In the genomic region with DNA sequence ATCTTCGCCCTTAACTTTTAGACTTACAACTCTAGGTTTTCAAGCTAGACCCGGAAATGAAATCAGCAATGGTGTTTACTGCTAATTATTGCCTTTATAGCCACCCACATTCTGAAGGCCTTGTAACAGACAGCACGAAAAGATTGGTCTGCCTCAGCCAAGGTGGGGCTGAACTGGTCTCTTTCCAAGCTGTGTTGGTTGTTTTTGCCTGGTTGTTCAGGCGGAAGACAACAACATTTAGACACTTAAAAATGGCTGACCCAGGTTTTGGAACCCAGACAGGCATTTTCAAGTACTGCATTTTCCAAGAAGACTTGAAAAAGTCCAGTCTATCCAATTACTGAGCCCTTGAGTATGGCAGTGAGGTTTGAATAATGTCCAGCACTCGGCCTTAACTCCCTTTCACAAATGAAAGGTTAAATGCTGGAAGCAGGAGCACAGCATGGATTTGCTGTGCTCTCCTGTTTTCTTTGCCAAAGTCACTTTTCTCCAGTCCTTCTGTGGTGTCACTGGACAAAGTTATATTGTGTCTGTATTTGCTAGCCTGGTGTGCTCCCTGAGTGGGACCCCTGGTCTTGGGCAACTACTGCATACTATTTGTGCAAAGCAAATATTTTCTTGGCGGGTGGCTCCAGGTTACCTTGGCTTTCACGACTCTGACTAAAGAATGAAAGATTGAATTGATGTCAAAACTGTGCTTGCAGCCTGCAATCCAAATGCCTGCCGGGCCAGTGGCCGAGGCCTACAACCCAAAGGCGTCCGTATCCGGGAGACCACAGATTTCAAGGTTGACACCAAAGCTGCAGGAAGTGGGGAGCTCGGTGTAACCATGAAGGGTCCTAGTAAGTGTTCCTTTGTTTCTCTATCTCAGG, we compare ENCODE assay signal across 1 cellular context.
A peak's percentile ranks its signal among the peaks of the same experiment; 100 is the strongest.
TF ChIP-seq lines count a peak whose summit lies in the region.

No MANE protein-coding gene starts in this region.

TF ChIP-seq in HepG2, 621 proteins besides CTCF, POLR2A, EP300 and RAD21 (continued from another document and continues in another):
- no peak for TF ChIP-seq ZNF589 (CRISPR knock-in tag; conservative IDR thresholded peaks at IDR 0.05)
- TF ChIP-seq NONO (IDR thresholded peaks at IDR 0.05) = no peak
- peak; percentile 65; the same call in 1 of the 2 replicates for TF ChIP-seq NONO (CRISPR knock-in tag; conservative IDR thresholded peaks at IDR 0.05)
- TF ChIP-seq ZFP62 (CRISPR knock-in tag; IDR thresholded peaks at IDR 0.05) = no peak
- peak; percentile 77; the same call in 1 of the 2 replicates for TF ChIP-seq MED13 (CRISPR knock-in tag; IDR thresholded peaks at IDR 0.05)
- no peak for TF ChIP-seq ZSCAN22 (CRISPR knock-in tag; IDR thresholded peaks at IDR 0.05)
- peak; percentile 96 for TF ChIP-seq ARID5B (CRISPR knock-in tag; IDR thresholded peaks at IDR 0.05)
- TF ChIP-seq ZIK1 (CRISPR knock-in tag; IDR thresholded peaks at IDR 0.05; ENCODE audit: borderline replicate concordance, low read depth) = no peak
- no peak for TF ChIP-seq DNMT3B (CRISPR knock-in tag; conservative IDR thresholded peaks at IDR 0.05)
- TF ChIP-seq, protein P1, sequence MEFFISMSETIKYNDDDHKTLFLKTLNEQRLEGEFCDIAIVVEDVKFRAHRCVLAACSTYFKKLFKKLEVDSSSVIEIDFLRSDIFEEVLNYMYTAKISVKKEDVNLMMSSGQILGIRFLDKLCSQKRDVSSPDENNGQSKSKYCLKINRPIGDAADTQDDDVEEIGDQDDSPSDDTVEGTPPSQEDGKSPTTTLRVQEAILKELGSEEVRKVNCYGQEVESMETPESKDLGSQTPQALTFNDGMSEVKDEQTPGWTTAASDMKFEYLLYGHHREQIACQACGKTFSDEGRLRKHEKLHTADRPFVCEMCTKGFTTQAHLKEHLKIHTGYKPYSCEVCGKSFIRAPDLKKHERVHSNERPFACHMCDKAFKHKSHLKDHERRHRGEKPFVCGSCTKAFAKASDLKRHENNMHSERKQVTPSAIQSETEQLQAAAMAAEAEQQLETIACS (CRISPR knock-in tag; IDR thresholded peaks at IDR 0.05) = no peak
- TF ChIP-seq HOXD1 (CRISPR knock-in tag; IDR thresholded peaks at IDR 0.05) = no peak; the same call in 1 of the 2 replicates
- peak; percentile 65 for TF ChIP-seq ZNF629 (CRISPR knock-in tag; conservative IDR thresholded peaks at IDR 0.05)
- TF ChIP-seq CHCHD3 (CRISPR knock-in tag; IDR thresholded peaks at IDR 0.05) = no peak
- 0 out of 2 replicates have a peak, but pooled peaks have one; percentile 24 for TF ChIP-seq ZNF44 (CRISPR knock-in tag; IDR thresholded peaks at IDR 0.05)
- TF ChIP-seq HNRNPUL1 (IDR thresholded peaks at IDR 0.05; ENCODE audit: low read depth, low read length) = no peak
- TF ChIP-seq, protein P2, sequence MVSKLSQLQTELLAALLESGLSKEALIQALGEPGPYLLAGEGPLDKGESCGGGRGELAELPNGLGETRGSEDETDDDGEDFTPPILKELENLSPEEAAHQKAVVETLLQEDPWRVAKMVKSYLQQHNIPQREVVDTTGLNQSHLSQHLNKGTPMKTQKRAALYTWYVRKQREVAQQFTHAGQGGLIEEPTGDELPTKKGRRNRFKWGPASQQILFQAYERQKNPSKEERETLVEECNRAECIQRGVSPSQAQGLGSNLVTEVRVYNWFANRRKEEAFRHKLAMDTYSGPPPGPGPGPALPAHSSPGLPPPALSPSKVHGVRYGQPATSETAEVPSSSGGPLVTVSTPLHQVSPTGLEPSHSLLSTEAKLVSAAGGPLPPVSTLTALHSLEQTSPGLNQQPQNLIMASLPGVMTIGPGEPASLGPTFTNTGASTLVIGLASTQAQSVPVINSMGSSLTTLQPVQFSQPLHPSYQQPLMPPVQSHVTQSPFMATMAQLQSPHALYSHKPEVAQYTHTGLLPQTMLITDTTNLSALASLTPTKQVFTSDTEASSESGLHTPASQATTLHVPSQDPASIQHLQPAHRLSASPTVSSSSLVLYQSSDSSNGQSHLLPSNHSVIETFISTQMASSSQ (IDR thresholded peaks at IDR 0.05; ENCODE audit: low read depth) = peak; percentile 64
- TF ChIP-seq, protein P2 (CRISPR knock-in tag; IDR thresholded peaks at IDR 0.05; ENCODE audit: borderline replicate concordance) = peak; percentile 91; the same call in 1 of the 2 replicates
- TF ChIP-seq TRIM22 (IDR thresholded peaks at IDR 0.05) = no peak
- TF ChIP-seq KDM2A (CRISPR knock-in tag; IDR thresholded peaks at IDR 0.05; ENCODE audit: borderline replicate concordance, low read depth) = peak; percentile 43; the same call in 1 of the 2 replicates
- peak; percentile 84 for TF ChIP-seq IKZF5 (CRISPR knock-in tag; IDR thresholded peaks at IDR 0.05)
- TF ChIP-seq SNAPC2 (CRISPR knock-in tag; IDR thresholded peaks at IDR 0.05) = peak; percentile 79; the same call in 1 of the 2 replicates
- TF ChIP-seq, protein P3, sequence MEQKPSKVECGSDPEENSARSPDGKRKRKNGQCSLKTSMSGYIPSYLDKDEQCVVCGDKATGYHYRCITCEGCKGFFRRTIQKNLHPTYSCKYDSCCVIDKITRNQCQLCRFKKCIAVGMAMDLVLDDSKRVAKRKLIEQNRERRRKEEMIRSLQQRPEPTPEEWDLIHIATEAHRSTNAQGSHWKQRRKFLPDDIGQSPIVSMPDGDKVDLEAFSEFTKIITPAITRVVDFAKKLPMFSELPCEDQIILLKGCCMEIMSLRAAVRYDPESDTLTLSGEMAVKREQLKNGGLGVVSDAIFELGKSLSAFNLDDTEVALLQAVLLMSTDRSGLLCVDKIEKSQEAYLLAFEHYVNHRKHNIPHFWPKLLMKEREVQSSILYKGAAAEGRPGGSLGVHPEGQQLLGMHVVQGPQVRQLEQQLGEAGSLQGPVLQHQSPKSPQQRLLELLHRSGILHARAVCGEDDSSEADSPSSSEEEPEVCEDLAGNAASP (CRISPR knock-in tag; IDR thresholded peaks at IDR 0.05; ENCODE audit: borderline replicate concordance) = peak; percentile 96
- 0 out of 2 replicates have a peak, but pooled peaks have one; percentile 12 for TF ChIP-seq TAF1 (CRISPR knock-in tag; IDR thresholded peaks at IDR 0.05)
- TF ChIP-seq ZNF678 (CRISPR knock-in tag; IDR thresholded peaks at IDR 0.05) = no peak
- 0 out of 4 replicates have a peak, but pooled peaks of 1 of the 2 experiments have one; percentile 29 for TF ChIP-seq NR2F1 (CRISPR knock-in tag; IDR thresholded peaks at IDR 0.05)
- no peak for TF ChIP-seq GPN1 (CRISPR knock-in tag; IDR thresholded peaks at IDR 0.05; ENCODE audit: borderline replicate concordance)
- TF ChIP-seq KDM5A (IDR thresholded peaks at IDR 0.05; ENCODE audit: borderline replicate concordance, low read length) = 0 out of 2 replicates have a peak, but pooled peaks have one; percentile 45
- no peak; the same call in 1 of the 2 replicates for TF ChIP-seq ZNF3 (CRISPR knock-in tag; IDR thresholded peaks at IDR 0.05)
- peak; percentile 78 for TF ChIP-seq ETV5 (CRISPR knock-in tag; IDR thresholded peaks at IDR 0.05; ENCODE audit: borderline replicate concordance)
- peak; percentile 93 for TF ChIP-seq ATF2 (CRISPR knock-in tag; IDR thresholded peaks at IDR 0.05)
- TF ChIP-seq, protein P4, sequence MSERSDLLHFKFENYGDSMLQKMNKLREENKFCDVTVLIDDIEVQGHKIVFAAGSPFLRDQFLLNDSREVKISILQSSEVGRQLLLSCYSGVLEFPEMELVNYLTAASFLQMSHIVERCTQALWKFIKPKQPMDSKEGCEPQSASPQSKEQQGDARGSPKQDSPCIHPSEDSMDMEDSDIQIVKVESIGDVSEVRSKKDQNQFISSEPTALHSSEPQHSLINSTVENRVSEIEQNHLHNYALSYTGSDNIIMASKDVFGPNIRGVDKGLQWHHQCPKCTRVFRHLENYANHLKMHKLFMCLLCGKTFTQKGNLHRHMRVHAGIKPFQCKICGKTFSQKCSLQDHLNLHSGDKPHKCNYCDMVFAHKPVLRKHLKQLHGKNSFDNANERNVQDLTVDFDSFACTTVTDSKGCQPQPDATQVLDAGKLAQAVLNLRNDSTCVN (CRISPR knock-in tag; IDR thresholded peaks at IDR 0.05; ENCODE audit: borderline replicate concordance) = peak; percentile 61; the same call in 1 of the 2 replicates
- TF ChIP-seq ZNF766 (CRISPR knock-in tag; IDR thresholded peaks at IDR 0.05; ENCODE audit: borderline replicate concordance) = peak; percentile 42; the same call in 1 of the 2 replicates
- TF ChIP-seq ARHGAP35 (CRISPR knock-in tag; IDR thresholded peaks at IDR 0.05; ENCODE audit: borderline replicate concordance) = no peak
- peak; percentile 38; the same call in 1 of the 2 replicates for TF ChIP-seq KDM1A (CRISPR knock-in tag; IDR thresholded peaks at IDR 0.05)
- 0 out of 2 replicates have a peak, but pooled peaks have one; percentile 21 for TF ChIP-seq ZNF124 (CRISPR knock-in tag; IDR thresholded peaks at IDR 0.05)
- TF ChIP-seq GABPA (IDR thresholded peaks at IDR 0.05; ENCODE audit: low read depth, low read length) = no peak
- peak; percentile 42; the same call in 1 of the 2 replicates for TF ChIP-seq GABPA (CRISPR knock-in tag; IDR thresholded peaks at IDR 0.05; ENCODE audit: low read depth)
- TF ChIP-seq KAT8 (CRISPR knock-in tag; IDR thresholded peaks at IDR 0.05) = peak; percentile 66; the same call in 1 of the 2 replicates
